1 cellular context compared by ENCODE assay signal in genomic region chr14:61537567-61538463, GRCh38.
TF ChIP-seq lines count a peak whose summit lies in the region.

No MANE protein-coding gene starts in this region.

TF ChIP-seq in HepG2, 621 proteins besides CTCF, POLR2A, EP300 and RAD21 (continued from another document):
- TF ChIP-seq, protein P1, sequence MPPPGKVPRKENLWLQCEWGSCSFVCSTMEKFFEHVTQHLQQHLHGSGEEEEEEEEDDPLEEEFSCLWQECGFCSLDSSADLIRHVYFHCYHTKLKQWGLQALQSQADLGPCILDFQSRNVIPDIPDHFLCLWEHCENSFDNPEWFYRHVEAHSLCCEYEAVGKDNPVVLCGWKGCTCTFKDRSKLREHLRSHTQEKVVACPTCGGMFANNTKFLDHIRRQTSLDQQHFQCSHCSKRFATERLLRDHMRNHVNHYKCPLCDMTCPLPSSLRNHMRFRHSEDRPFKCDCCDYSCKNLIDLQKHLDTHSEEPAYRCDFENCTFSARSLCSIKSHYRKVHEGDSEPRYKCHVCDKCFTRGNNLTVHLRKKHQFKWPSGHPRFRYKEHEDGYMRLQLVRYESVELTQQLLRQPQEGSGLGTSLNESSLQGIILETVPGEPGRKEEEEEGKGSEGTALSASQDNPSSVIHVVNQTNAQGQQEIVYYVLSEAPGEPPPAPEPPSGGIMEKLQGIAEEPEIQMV (CRISPR knock-in tag; IDR thresholded peaks at IDR 0.05; ENCODE audit: low read depth): 0 out of 2 replicates have a peak, but pooled peaks have one; percentile 7
- TF ChIP-seq SMAD3 (CRISPR knock-in tag; IDR thresholded peaks at IDR 0.05) (peak; percentile 92; the same call in 1 of the 2 replicates), ATF3 (CRISPR knock-in tag; IDR thresholded peaks at IDR 0.05) (peak; percentile 93), PPARG (CRISPR knock-in tag; conservative IDR thresholded peaks at IDR 0.05) (peak; percentile 58; the same call in 1 of the 2 replicates), EEA1 (CRISPR knock-in tag; IDR thresholded peaks at IDR 0.05; ENCODE audit: borderline replicate concordance) (no peak), ZNF10 (CRISPR knock-in tag; IDR thresholded peaks at IDR 0.05; ENCODE audit: borderline replicate concordance, low read depth) (no peak), ZNF737 (CRISPR knock-in tag; IDR thresholded peaks at IDR 0.05; ENCODE audit: borderline replicate concordance) (no peak), KDM4B (CRISPR knock-in tag; IDR thresholded peaks at IDR 0.05) (peak; percentile 22; the same call in 1 of the 2 replicates), ZNF670 (CRISPR knock-in tag; IDR thresholded peaks at IDR 0.05; ENCODE audit: borderline replicate concordance) (no peak), NONO (IDR thresholded peaks at IDR 0.05) (no peak), NONO (CRISPR knock-in tag; conservative IDR thresholded peaks at IDR 0.05) (no peak; the same call in 1 of the 2 replicates), NCOA5 (CRISPR knock-in tag; IDR thresholded peaks at IDR 0.05) (no peak), SALL1 (CRISPR knock-in tag; IDR thresholded peaks at IDR 0.05) (peak; percentile 72), SRF (IDR thresholded peaks at IDR 0.05; ENCODE audit: low read depth, low read length) (no peak), CBX1 (IDR thresholded peaks at IDR 0.05; ENCODE audit: low read depth) (no peak), AGO2 (optimal IDR thresholded peaks at IDR 0.05; ENCODE audit: low read depth, low read length) (no peak), ZNF792 (CRISPR knock-in tag; IDR thresholded peaks at IDR 0.05) (0 out of 2 replicates have a peak, but pooled peaks have one; percentile 28), NFKB2 (CRISPR knock-in tag; IDR thresholded peaks at IDR 0.05; ENCODE audit: borderline replicate concordance) (no peak), EHMT2 (IDR thresholded peaks at IDR 0.05; ENCODE audit: borderline replicate concordance, low read depth, low read length) (0 out of 2 replicates have a peak, but pooled peaks have one; percentile 4), RXRA (CRISPR knock-in tag; IDR thresholded peaks at IDR 0.05) (peak; percentile 98), ZNF615 (CRISPR knock-in tag; IDR thresholded peaks at IDR 0.05; ENCODE audit: borderline replicate concordance) (no peak), RBFOX2 (IDR thresholded peaks at IDR 0.05; ENCODE audit: low read depth, low read length) (peak; percentile 72), HMGA1 (CRISPR knock-in tag; conservative IDR thresholded peaks at IDR 0.05) (no peak), ZNF850 (CRISPR knock-in tag; conservative IDR thresholded peaks at IDR 0.05) (no peak), FOXA3 (CRISPR knock-in tag; IDR thresholded peaks at IDR 0.05) (peak; percentile 98), ZNF749 (CRISPR knock-in tag; IDR thresholded peaks at IDR 0.05; ENCODE audit: borderline replicate concordance) (0 out of 2 replicates have a peak, but pooled peaks have one; percentile 47), AHR (CRISPR knock-in tag; IDR thresholded peaks at IDR 0.05) (0 out of 2 replicates have a peak, but pooled peaks have one; percentile 55), YEATS4 (CRISPR knock-in tag; IDR thresholded peaks at IDR 0.05; ENCODE audit: borderline replicate concordance) (0 out of 2 replicates have a peak, but pooled peaks have one; percentile 17), DMTF1 (CRISPR knock-in tag; IDR thresholded peaks at IDR 0.05) (no peak)
- TF ChIP-seq, protein P2, sequence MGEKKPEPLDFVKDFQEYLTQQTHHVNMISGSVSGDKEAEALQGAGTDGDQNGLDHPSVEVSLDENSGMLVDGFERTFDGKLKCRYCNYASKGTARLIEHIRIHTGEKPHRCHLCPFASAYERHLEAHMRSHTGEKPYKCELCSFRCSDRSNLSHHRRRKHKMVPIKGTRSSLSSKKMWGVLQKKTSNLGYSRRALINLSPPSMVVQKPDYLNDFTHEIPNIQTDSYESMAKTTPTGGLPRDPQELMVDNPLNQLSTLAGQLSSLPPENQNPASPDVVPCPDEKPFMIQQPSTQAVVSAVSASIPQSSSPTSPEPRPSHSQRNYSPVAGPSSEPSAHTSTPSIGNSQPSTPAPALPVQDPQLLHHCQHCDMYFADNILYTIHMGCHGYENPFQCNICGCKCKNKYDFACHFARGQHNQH (CRISPR knock-in tag; IDR thresholded peaks at IDR 0.05): peak; percentile 78; the same call in 1 of the 2 replicates
- TF ChIP-seq, protein P3, sequence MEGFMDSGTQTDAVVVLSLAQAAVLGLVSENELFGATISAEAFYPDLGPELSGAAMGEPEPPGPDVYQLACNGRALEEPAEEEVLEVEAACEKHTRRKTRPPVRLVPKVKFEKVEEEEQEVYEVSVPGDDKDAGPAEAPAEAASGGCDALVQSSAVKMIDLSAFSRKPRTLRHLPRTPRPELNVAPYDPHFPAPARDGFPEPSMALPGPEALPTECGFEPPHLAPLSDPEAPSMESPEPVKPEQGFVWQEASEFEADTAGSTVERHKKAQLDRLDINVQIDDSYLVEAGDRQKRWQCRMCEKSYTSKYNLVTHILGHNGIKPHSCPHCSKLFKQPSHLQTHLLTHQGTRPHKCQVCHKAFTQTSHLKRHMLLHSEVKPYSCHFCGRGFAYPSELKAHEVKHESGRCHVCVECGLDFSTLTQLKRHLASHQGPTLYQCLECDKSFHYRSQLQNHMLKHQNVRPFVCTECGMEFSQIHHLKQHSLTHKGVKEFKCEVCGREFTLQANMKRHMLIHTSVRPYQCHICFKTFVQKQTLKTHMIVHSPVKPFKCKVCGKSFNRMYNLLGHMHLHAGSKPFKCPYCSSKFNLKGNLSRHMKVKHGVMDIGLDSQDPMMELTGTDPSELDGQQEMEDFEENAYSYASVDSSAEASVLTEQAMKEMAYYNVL (CRISPR knock-in tag; IDR thresholded peaks at IDR 0.05; ENCODE audit: borderline replicate concordance): peak; percentile 48; the same call in 1 of the 2 replicates
- TF ChIP-seq, protein P4, sequence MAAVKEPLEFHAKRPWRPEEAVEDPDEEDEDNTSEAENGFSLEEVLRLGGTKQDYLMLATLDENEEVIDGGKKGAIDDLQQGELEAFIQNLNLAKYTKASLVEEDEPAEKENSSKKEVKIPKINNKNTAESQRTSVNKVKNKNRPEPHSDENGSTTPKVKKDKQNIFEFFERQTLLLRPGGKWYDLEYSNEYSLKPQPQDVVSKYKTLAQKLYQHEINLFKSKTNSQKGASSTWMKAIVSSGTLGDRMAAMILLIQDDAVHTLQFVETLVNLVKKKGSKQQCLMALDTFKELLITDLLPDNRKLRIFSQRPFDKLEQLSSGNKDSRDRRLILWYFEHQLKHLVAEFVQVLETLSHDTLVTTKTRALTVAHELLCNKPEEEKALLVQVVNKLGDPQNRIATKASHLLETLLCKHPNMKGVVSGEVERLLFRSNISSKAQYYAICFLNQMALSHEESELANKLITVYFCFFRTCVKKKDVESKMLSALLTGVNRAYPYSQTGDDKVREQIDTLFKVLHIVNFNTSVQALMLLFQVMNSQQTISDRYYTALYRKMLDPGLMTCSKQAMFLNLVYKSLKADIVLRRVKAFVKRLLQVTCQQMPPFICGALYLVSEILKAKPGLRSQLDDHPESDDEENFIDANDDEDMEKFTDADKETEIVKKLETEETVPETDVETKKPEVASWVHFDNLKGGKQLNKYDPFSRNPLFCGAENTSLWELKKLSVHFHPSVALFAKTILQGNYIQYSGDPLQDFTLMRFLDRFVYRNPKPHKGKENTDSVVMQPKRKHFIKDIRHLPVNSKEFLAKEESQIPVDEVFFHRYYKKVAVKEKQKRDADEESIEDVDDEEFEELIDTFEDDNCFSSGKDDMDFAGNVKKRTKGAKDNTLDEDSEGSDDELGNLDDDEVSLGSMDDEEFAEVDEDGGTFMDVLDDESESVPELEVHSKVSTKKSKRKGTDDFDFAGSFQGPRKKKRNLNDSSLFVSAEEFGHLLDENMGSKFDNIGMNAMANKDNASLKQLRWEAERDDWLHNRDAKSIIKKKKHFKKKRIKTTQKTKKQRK (IDR thresholded peaks at IDR 0.05; ENCODE audit: low read length): no peak
TF ChIP-seq in HepG2: peak in this region for 181.
